ENCODE assay signal across 1 cellular context in genomic region chr17:1180434-1180742, GRCh38.
A peak's percentile ranks its signal among the peaks of the same experiment; 100 is the strongest.
TF ChIP-seq lines count a peak whose summit lies in the region.

No MANE protein-coding gene starts in this region.

TF ChIP-seq in GM12878, 131 proteins besides CTCF, POLR2A, EP300 and RAD21:
- TF ChIP-seq NR2F1 (conservative IDR thresholded peaks at IDR 0.05) (0 out of 2 replicates have a peak, but pooled peaks have one; percentile 18), RELB (IDR thresholded peaks at IDR 0.05; ENCODE audit: low read depth) (no peak)
